Comparison of ENCODE assay signal across 24 cellular contexts in genomic region chr1:29050141-29050540, GRCh38.
A peak's percentile ranks its signal among the peaks of the same experiment; 100 is the strongest.
DNase-seq lines count a peak whose midpoint lies in the region; TF ChIP-seq lines count a peak whose summit lies in the region.
"Had no signal": no experiment of that assay in that cellular context is flagged by ENCODE, and none has a peak within 500 bp of the region (broad histone marks: within the 10 kb centered on the region; RNA-seq: fewer than 3 reads in every experiment).

No MANE protein-coding gene starts in this region.

- H3K36me3 ChIP-seq in adipocyte (ENCODE audit: control insufficient read depth, insufficient read depth, low read length, severe bottlenecking), result no peaks in the 10 kb centered on the region
- H3K36me3 ChIP-seq in osteoblast (ENCODE audit: insufficient read depth, low read length), result no peaks in the 10 kb centered on the region
- H3K36me3 ChIP-seq: sigmoid colon had no signal

- no peak overlapping the region for H3K27ac Mint-ChIP-seq in HFFc6
- H3K27ac Mint-ChIP-seq: B cell, WTC11 had no signal

- H3K27ac ChIP-seq in osteoblast (ENCODE audit: low read depth, low read length), result no peak overlapping the region
- H3K27ac ChIP-seq: 22Rv1, heart left ventricle, KMS-11, upper lobe of right lung had no signal

- H3K4me3 Mint-ChIP-seq in HFFc6, result no peak overlapping the region
- H3K4me3 Mint-ChIP-seq: B cell; CD8-positive, alpha-beta memory T cell; neural crest cell; WTC11 had no signal

- H3K4me2 ChIP-seq in osteoblast (ENCODE audit: insufficient read depth, low read length), result no peak overlapping the region
- H3K4me2 ChIP-seq: KMS-11 had no signal

- H3K4me1 Mint-ChIP-seq in HFFc6 (ENCODE audit: low read depth), result no peaks in the 10 kb centered on the region; the same call in 1 of the 2 replicates
- H3K4me1 Mint-ChIP-seq: B cell, neural crest cell, WTC11 had no signal

- no peak for TF ChIP-seq CTCF in HFFc6 (IDR thresholded peaks at IDR 0.05)
- no peak for TF ChIP-seq CTCF in osteoblast (IDR thresholded peaks at IDR 0.05; ENCODE audit: extremely low read depth, low read depth, low read length)

- H2AFZ ChIP-seq in osteoblast (ENCODE audit: low read length), result no peak overlapping the region

- H4K20me1 ChIP-seq in osteoblast (ENCODE audit: insufficient read depth, low read length), result no peaks in the 10 kb centered on the region

- peak overlapping the region; percentile 65 for H3K9ac ChIP-seq in adipocyte (ENCODE audit: low read length)
- H3K9ac ChIP-seq: KMS-11 had no signal

- no peaks in the 10 kb centered on the region for H3K36me3 Mint-ChIP-seq in HFFc6 (ENCODE audit: low read depth)

- H3K9me3 ChIP-seq in adipocyte (ENCODE audit: control insufficient read depth, low read length) (no peaks in the 10 kb centered on the region), osteoblast (ENCODE audit: low read depth, low read length) (no peaks in the 10 kb centered on the region)
- H3K9me3 ChIP-seq: heart left ventricle, sigmoid colon, upper lobe of right lung had no signal

- no peaks in the 10 kb centered on the region for H3K79me2 ChIP-seq in osteoblast (ENCODE audit: insufficient read depth, low read length)

- H3K4me1 ChIP-seq in adipocyte (ENCODE audit: control insufficient read depth, insufficient read depth, low read length), result peaks cover 42% of the 10 kb centered on the region
- no peaks in the 10 kb centered on the region for H3K4me1 ChIP-seq in osteoblast (ENCODE audit: insufficient read depth, low read length)
- H3K4me1 ChIP-seq: heart left ventricle, upper lobe of right lung had no signal

- H3K27me3 Mint-ChIP-seq in HFFc6 (ENCODE audit: insufficient read depth), result no peaks in the 10 kb centered on the region
- H3K27me3 Mint-ChIP-seq: B cell; CD8-positive, alpha-beta memory T cell had no signal

- H3K4me3 ChIP-seq in adipocyte (ENCODE audit: low read length) (no peak overlapping the region), osteoblast (ENCODE audit: insufficient read depth, low read length) (no peak overlapping the region)
- H3K4me3 ChIP-seq: heart left ventricle, sigmoid colon, upper lobe of right lung had no signal

- no peaks in the 10 kb centered on the region for H3K9me3 Mint-ChIP-seq in HFFc6
- H3K9me3 Mint-ChIP-seq: CD8-positive, alpha-beta memory T cell; neural crest cell had no signal

- H3K27me3 ChIP-seq in adipocyte (replicated peaks; ENCODE audit: control insufficient read depth, insufficient read depth, low read length) (no peaks in the 10 kb centered on the region), osteoblast (ENCODE audit: insufficient read depth, low read length) (no peaks in the 10 kb centered on the region)
- H3K27me3 ChIP-seq: heart left ventricle, sigmoid colon, upper lobe of right lung had no signal

- peak; percentile 34 for DNase-seq in DMS 273 (lab: John Stamatoyannopoulos, UW; ENCODE audit: unreplicated experiment)
- no peak for DNase-seq in DMS 273 treated with DMSO at 0.1 percent for 48 hours (lab: John Stamatoyannopoulos, UW)
- DNase-seq in HFFc6, result peak; percentile 1
- DNase-seq in adipocyte (ENCODE audit: low read depth), result peak; percentile 5
- DNase-seq in osteoblast (ENCODE audit: insufficient read length, low spot score, missing footprints), result peak; percentile 14
- DNase-seq in NCI-H510A treated with DMSO at 0.1 percent for 48 hours (lab: John Stamatoyannopoulos, UW), result no peak
- DNase-seq in SHP77 treated with DMSO at 0.1 percent for 48 hours (lab: John Stamatoyannopoulos, UW), result no peak
- no peak for DNase-seq in NCI-H146 (lab: John Stamatoyannopoulos, UW)
- DNase-seq: activated CD4-positive, alpha-beta T cell treated with anti-CD3 and anti-CD28 coated beads, Interleukin-2, amount 50 U/mL, for 48 hours; activated gamma-delta T cell; CD8-positive, alpha-beta memory T cell; central memory CD4-positive, alpha-beta T cell; heart left ventricle; NCI-H1436; NCI-H774; sigmoid colon; SW 1271; T1000; upper lobe of right lung had no signal

Comparison
In these comparisons a context has a peak if more than half of its experiments do, and no peak if none do; other contexts are left out.
1. DNase-seq: peak in DMS 273 (single experiment), HFFc6 (single experiment), adipocyte (single experiment) and osteoblast (single experiment); none in DMS 273 treated with DMSO at 0.1 percent for 48 hours (single experiment), NCI-H510A treated with DMSO at 0.1 percent for 48 hours (single experiment), SHP77 treated with DMSO at 0.1 percent for 48 hours (single experiment) and NCI-H146 (single experiment).